20 cellular contexts compared by ENCODE assay signal in the genomic region with DNA sequence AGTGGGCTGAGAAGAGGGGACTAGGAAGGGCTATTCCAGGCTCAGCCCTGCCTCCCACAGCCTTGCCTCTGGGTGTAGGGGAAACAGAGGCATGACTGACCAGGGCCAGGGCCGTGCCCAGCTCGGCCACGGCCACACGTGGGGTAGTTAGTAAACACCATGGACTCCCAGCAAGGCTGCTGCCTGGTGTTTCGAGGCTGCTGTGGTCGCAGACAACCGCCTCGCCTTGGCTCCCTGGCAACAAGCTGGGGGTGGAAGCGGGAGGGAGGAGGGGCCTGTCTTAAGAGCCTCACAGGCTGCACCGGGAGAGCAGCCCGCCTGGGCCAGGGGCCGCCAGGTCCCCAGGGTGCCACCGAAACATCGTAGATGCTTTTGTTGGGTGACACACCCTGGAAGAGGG.
"Had no signal": no experiment of that assay in that cellular context is flagged by ENCODE, and none has a peak within 500 bp of the region (broad histone marks: within the 10 kb centered on the region; RNA-seq: fewer than 3 reads in every experiment).

No MANE protein-coding gene starts in this region.

- H3K36me3 ChIP-seq: ovary had no signal

- H3K27me3 Mint-ChIP-seq: activated CD4-positive, alpha-beta T cell treated with anti-CD3 and anti-CD28 coated beads, Interleukin-2, amount 10 ng/mL, durations not matched to agents 7 days and 5 days; activated T-cell treated with anti-CD3 and anti-CD28 coated beads, Interleukin-2, amount 50 U/mL, for 24 hours; effector memory CD8-positive, alpha-beta T cell; stimulated activated naive CD8-positive, alpha-beta T cell treated with anti-CD3 and anti-CD28 coated beads, Interleukin-15, Interleukin-2, amounts not matched to agents 100 ng/mL and 50 ng/mL, for 24 hours had no signal

- DNase-seq: activated CD4-positive, alpha-beta T cell treated with anti-CD3 and anti-CD28 coated beads, Interleukin-2, amount 10 ng/mL, durations not matched to agents 7 days and 5 days; activated CD8-positive, alpha-beta T cell treated with anti-CD3 and anti-CD28 coated beads, Interleukin-2, amount 10 ng/mL, durations not matched to agents 7 days and 5 days; activated naive CD4-positive, alpha-beta T cell treated with anti-CD3 and anti-CD28 coated beads for 36 hours; activated T-cell treated with anti-CD3 and anti-CD28 coated beads, Interleukin-2, amount 50 U/mL, for 24 hours; body of pancreas; effector memory CD8-positive, alpha-beta T cell; foreskin fibroblast; islet precursor cell; ovary; stimulated activated CD8-positive, alpha-beta memory T cell treated with anti-CD3 and anti-CD28 coated beads, Interleukin-4, amount 100 ng/mL, for 48 hours; T-helper 1 cell; T1000 had no signal

- H3K4me3 Mint-ChIP-seq: activated CD4-positive, alpha-beta T cell treated with anti-CD3 and anti-CD28 coated beads, Interleukin-2, amount 10 ng/mL, durations not matched to agents 7 days and 5 days; activated CD8-positive, alpha-beta T cell treated with anti-CD3 and anti-CD28 coated beads, Interleukin-2, amount 10 ng/mL, durations not matched to agents 7 days and 5 days; activated naive CD4-positive, alpha-beta T cell treated with anti-CD3 and anti-CD28 coated beads for 36 hours; activated T-cell treated with anti-CD3 and anti-CD28 coated beads, Interleukin-2, amount 50 U/mL, for 24 hours; mesothelial cell of epicardium; neural crest cell; stimulated activated naive CD8-positive, alpha-beta T cell treated with anti-CD3 and anti-CD28 coated beads, Interleukin-15, Interleukin-2, amounts not matched to agents 100 ng/mL and 50 ng/mL, for 24 hours had no signal

- H3K9me3 ChIP-seq: body of pancreas, ovary, tibial nerve, vagina had no signal

- H3K4me3 ChIP-seq: body of pancreas, hepatocyte, ovary, tibial nerve, vagina had no signal

- H3K27ac Mint-ChIP-seq: activated CD8-positive, alpha-beta T cell treated with anti-CD3 and anti-CD28 coated beads, Interleukin-2, amount 10 ng/mL, durations not matched to agents 7 days and 5 days; activated naive CD4-positive, alpha-beta T cell treated with anti-CD3 and anti-CD28 coated beads for 36 hours had no signal

- H3K27ac ChIP-seq: body of pancreas, epithelial cell of prostate, hepatocyte, ovary, tibial nerve, vagina had no signal

- ATAC-seq: activated CD4-positive, CD25-positive, alpha-beta regulatory T cell treated with anti-CD3 and anti-CD28 coated beads, Interleukin-2, amount 50 U/mL, for 24 hours; activated CD8-positive, alpha-beta T cell treated with anti-CD3 and anti-CD28 coated beads, Interleukin-2, amount 10 ng/mL, durations not matched to agents 7 days and 5 days; body of pancreas; effector memory CD8-positive, alpha-beta T cell had no signal

- H3K4me1 ChIP-seq: body of pancreas, tibial nerve, vagina had no signal

- H3K27me3 ChIP-seq: body of pancreas, hepatocyte, ovary, tibial nerve, vagina had no signal

- H3K9me3 Mint-ChIP-seq: activated CD4-positive, alpha-beta T cell treated with anti-CD3 and anti-CD28 coated beads, Interleukin-2, amount 10 ng/mL, durations not matched to agents 7 days and 5 days; activated naive CD4-positive, alpha-beta T cell treated with anti-CD3 and anti-CD28 coated beads for 36 hours; activated T-cell treated with anti-CD3 and anti-CD28 coated beads, Interleukin-2, amount 50 U/mL, for 24 hours; effector memory CD8-positive, alpha-beta T cell; mesothelial cell of epicardium; neural crest cell; stimulated activated naive CD8-positive, alpha-beta T cell treated with anti-CD3 and anti-CD28 coated beads, Interleukin-15, Interleukin-2, amounts not matched to agents 100 ng/mL and 50 ng/mL, for 24 hours had no signal
